Comparison of ENCODE assay signal across 1 cellular context in genomic region chr5:135091286-135091685, GRCh38.
TF ChIP-seq lines count a peak whose summit lies in the region.

No MANE protein-coding gene starts in this region.

TF ChIP-seq in K562, 482 proteins besides CTCF, POLR2A, EP300 and RAD21:
- no peak for TF ChIP-seq ZNF121 (CRISPR knock-in tag; conservative IDR thresholded peaks at IDR 0.05)
- peak; percentile 76 for TF ChIP-seq ZFP36 (IDR thresholded peaks at IDR 0.05; ENCODE audit: low read depth, low read length, partially characterized antibody)
